Comparison of ENCODE assay signal across 8 cellular contexts in genomic region chr18:48022531-48023330, GRCh38.
DNase-seq lines count a peak whose midpoint lies in the region; ATAC-seq and TF ChIP-seq lines count a peak whose summit lies in the region.

No MANE protein-coding gene starts in this region.

- intact Hi-C loops in lower lobe of right lung (cut with DNase I), result no loop called here

- TF ChIP-seq CTCF in lower lobe of right lung (IDR thresholded peaks at IDR 0.05), result peak; percentile 57

- DNase-seq in 8988T, result peak; percentile 63
- DNase-seq in GM04504 (ENCODE audit: low read depth), result peak; percentile 25
- peak; percentile 87 for DNase-seq in MV-4-11 (lab: John Stamatoyannopoulos, UW)
- peak; percentile 83 for DNase-seq in RPMI8226
- peak; percentile 86 for DNase-seq in dermis blood vessel endothelial cell
- DNase-seq in lower lobe of right lung, result no peak

- no peaks in the 10 kb centered on the region for H3K9me3 ChIP-seq in lower lobe of right lung

- H3K36me3 ChIP-seq in lower lobe of right lung, result no peaks in the 10 kb centered on the region

- no peak overlapping the region for H3K4me3 ChIP-seq in lower lobe of right lung

- no peaks in the 10 kb centered on the region for H3K27me3 ChIP-seq in lower lobe of right lung (ENCODE audit: low read depth)

- H3K27ac ChIP-seq in lower lobe of right lung, result no peak overlapping the region

- peaks cover 17% of the 10 kb centered on the region for H3K4me1 ChIP-seq in lower lobe of right lung

- ATAC-seq in lower lobe of right lung (peak; percentile 84 to 86), HG02763 (IDR thresholded peaks at IDR 0.05; ENCODE audit: unreplicated experiment) (no peak), GM18511 (IDR thresholded peaks at IDR 0.05; ENCODE audit: unreplicated experiment) (no peak)

Comparison
In these comparisons a context has a peak if more than half of its experiments do, and no peak if none do; other contexts are left out.
1. ATAC-seq: peak in lower lobe of right lung (2 of 2); none in HG02763 (single experiment) and GM18511 (single experiment).